ENCODE assay signal across 3 cellular contexts in the genomic region with DNA sequence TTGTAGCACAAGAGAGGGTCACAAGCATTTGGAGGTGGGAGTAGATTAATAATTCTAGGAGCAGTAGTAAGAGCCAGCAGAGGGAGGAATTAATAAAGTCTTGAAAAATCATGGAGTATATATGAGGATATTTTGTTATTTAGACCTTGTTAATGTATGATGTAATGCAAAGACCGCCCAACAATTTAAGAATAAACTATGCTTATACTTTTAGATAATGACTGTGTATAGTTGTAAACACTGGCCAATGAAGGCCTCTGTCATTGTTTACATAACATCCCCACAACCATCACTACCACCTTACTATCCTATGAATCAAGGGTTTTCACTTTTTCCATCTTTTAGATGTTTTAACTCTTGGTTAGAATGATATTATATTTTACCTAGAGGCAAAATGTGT.
TF ChIP-seq lines count a peak whose summit lies in the region.

No MANE protein-coding gene starts in this region.

TF ChIP-seq in HepG2, 621 proteins besides CTCF, POLR2A, EP300 and RAD21:
- TF ChIP-seq FOXA3 (CRISPR knock-in tag; IDR thresholded peaks at IDR 0.05) (no peak), ZBTB21 (CRISPR knock-in tag; IDR thresholded peaks at IDR 0.05) (no peak), ATF7 (IDR thresholded peaks at IDR 0.05) (peak; percentile 73), ATF7 (CRISPR knock-in tag; IDR thresholded peaks at IDR 0.05) (no peak)
TF ChIP-seq in HepG2: peak in this region for 1.

TF ChIP-seq in HEK293, 187 proteins besides CTCF, POLR2A, EP300 and RAD21:
- TF ChIP-seq ATF2 (tag by site-specific recombination; IDR thresholded peaks at IDR 0.05; ENCODE audit: low read depth) = 0 out of 2 replicates have a peak, but pooled peaks have one; percentile 28
- no peak for TF ChIP-seq WT1 (tag by site-specific recombination; IDR thresholded peaks at IDR 0.05)

TF ChIP-seq in IMR-90, 13 proteins besides CTCF, POLR2A, EP300 and RAD21:
- TF ChIP-seq NFE2L2 (IDR thresholded peaks at IDR 0.05; ENCODE audit: low read depth, low read length) = no peak
- TF ChIP-seq ELK1 (IDR thresholded peaks at IDR 0.05; ENCODE audit: borderline replicate concordance, low read depth, low read length) = no peak
- TF ChIP-seq CHD1 (IDR thresholded peaks at IDR 0.05; ENCODE audit: low read depth, low read length) = no peak
- no peak for TF ChIP-seq SMC3 (IDR thresholded peaks at IDR 0.05; ENCODE audit: low read depth, low read length)
- TF ChIP-seq MAZ (IDR thresholded peaks at IDR 0.05; ENCODE audit: borderline replicate concordance, low read depth, low read length) = no peak
- no peak for TF ChIP-seq BHLHE40 (IDR thresholded peaks at IDR 0.05; ENCODE audit: low read depth, low read length)
- TF ChIP-seq MAFK (IDR thresholded peaks at IDR 0.05; ENCODE audit: low read depth, low read length) = no peak
- no peak for TF ChIP-seq RCOR1 (IDR thresholded peaks at IDR 0.05; ENCODE audit: insufficient replicate concordance, low read length)
- TF ChIP-seq CEBPB (IDR thresholded peaks at IDR 0.05; ENCODE audit: low read depth, low read length) = no peak
